8 cellular contexts compared by ENCODE assay signal in genomic region chr2:177906041-177906718, GRCh38.
DNase-seq lines count a peak whose midpoint lies in the region; ATAC-seq and TF ChIP-seq lines count a peak whose summit lies in the region.

No MANE protein-coding gene starts in this region.

- H3K27ac Mint-ChIP-seq in osteocyte (ENCODE audit: unreplicated experiment), result no peak overlapping the region

- no peak overlapping the region for H3K4me3 Mint-ChIP-seq in osteocyte (ENCODE audit: unreplicated experiment)

- peaks cover 0 to 5% (median 0%) of the 10 kb centered on the region in 4 donors for H3K4me1 ChIP-seq in upper lobe of left lung

- WGBS in upper lobe of left lung, 2 donors, result 26 to 46% methylated on average over 12 of the region's 12 CpGs

- TF ChIP-seq POLR2A in upper lobe of left lung (IDR thresholded peaks at IDR 0.05), result no peak

- H3K27ac ChIP-seq in upper lobe of left lung, result no peak overlapping the region

- no peaks in the 10 kb centered on the region for H3K9me3 Mint-ChIP-seq in osteocyte (ENCODE audit: unreplicated experiment)

- ATAC-seq in GM21360 (IDR thresholded peaks at IDR 0.05; ENCODE audit: unreplicated experiment) (peak; percentile 93), HG03571 (IDR thresholded peaks at IDR 0.05; ENCODE audit: unreplicated experiment) (peak; percentile 86), upper lobe of left lung (ENCODE audit: low FRiP score in 2 of 2) (peak; percentile 80 to 86)

- H3K4me1 Mint-ChIP-seq in osteocyte (ENCODE audit: unreplicated experiment), result no peaks in the 10 kb centered on the region

- peaks cover 3% of the 10 kb centered on the region for H3K27me3 Mint-ChIP-seq in osteocyte (ENCODE audit: unreplicated experiment)

- H3K36me3 ChIP-seq in upper lobe of left lung, result no peaks in the 10 kb centered on the region

- no peak for TF ChIP-seq EP300 in upper lobe of left lung (IDR thresholded peaks at IDR 0.05)

- H3K27me3 ChIP-seq in upper lobe of left lung, result no peaks in the 10 kb centered on the region

- H3K9me3 ChIP-seq in upper lobe of left lung, result no peaks in the 10 kb centered on the region

- TF ChIP-seq CTCF in fibroblast of pulmonary artery (IDR thresholded peaks at IDR 0.05; ENCODE audit: low read length, missing control alignments) (peak; percentile 82), osteocyte (IDR thresholded peaks at IDR 0.05) (peak; percentile 69), upper lobe of left lung (IDR thresholded peaks at IDR 0.05) (peak; percentile 20 to 76 (median 48))

- H3K36me3 Mint-ChIP-seq in osteocyte (ENCODE audit: unreplicated experiment), result no peaks in the 10 kb centered on the region

- H3K4me3 ChIP-seq in fibroblast of pulmonary artery (replicated peaks; ENCODE audit: low read depth, low read length) (no peak overlapping the region), upper lobe of left lung (no peak overlapping the region)

- DNase-seq in DMS153 (lab: John Stamatoyannopoulos, UW), result peak; percentile 77
- DNase-seq in NCI-H82 treated with DMSO at 0.1 percent for 48 hours (lab: John Stamatoyannopoulos, UW; ENCODE audit: unreplicated experiment), result peak; percentile 32
- peak; percentile 59 for DNase-seq in activated T-cell treated with anti-CD3 and anti-CD28 coated beads for 48 hours (ENCODE audit: low read depth)
- peak; percentile 58 for DNase-seq in fibroblast of pulmonary artery (ENCODE audit: low read depth)
- peak; percentile 87 for DNase-seq in osteocyte (ENCODE audit: extremely low spot score, unreplicated experiment)
- DNase-seq in upper lobe of left lung, result peak; percentile 32 to 47

Comparison
In these comparisons a context has a peak if more than half of its experiments do, and no peak if none do; other contexts are left out.
1. DNase-seq: peak in every context shown above with its lines; median percentile 87 in osteocyte; 77 in DMS153; 59 in activated T-cell treated with anti-CD3 and anti-CD28 coated beads for 48 hours; 58 in fibroblast of pulmonary artery; 40 in upper lobe of left lung; 32 in NCI-H82 treated with DMSO at 0.1 percent for 48 hours.